Comparison of ENCODE assay signal across 29 cellular contexts in genomic region chr14:94850332-94851211, GRCh38.
DNase-seq lines count a peak whose midpoint lies in the region; ATAC-seq and TF ChIP-seq lines count a peak whose summit lies in the region.
"Had no signal": no experiment of that assay in that cellular context is flagged by ENCODE, and none has a peak within 500 bp of the region (broad histone marks: within the 10 kb centered on the region; RNA-seq: fewer than 3 reads in every experiment).

No MANE protein-coding gene starts in this region.

- WGBS in gastroesophageal sphincter (ENCODE audit: low coverage in 1 of 2), 2 donors: 25 to 56% methylated on average over 11 to 12 of the region's 16 CpGs
- 26% methylated on average over 16 of the region's 16 CpGs for WGBS in ovary, 3 donors

- H3K27ac ChIP-seq in gastroesophageal sphincter (no peak overlapping the region), ovary (no peak overlapping the region)
- H3K27ac ChIP-seq: 22Rv1, cardiac muscle cell, dorsolateral prefrontal cortex, thoracic aorta had no signal

- intact Hi-C loops in ovary (cut with DNase I): no loop called here

- H3K27me3 ChIP-seq in gastroesophageal sphincter (no peaks in the 10 kb centered on the region), ovary (no peaks in the 10 kb centered on the region)
- H3K27me3 ChIP-seq: cardiac muscle cell had no signal

- no peak for TF ChIP-seq EP300 in gastroesophageal sphincter (IDR thresholded peaks at IDR 0.05)
- TF ChIP-seq EP300 in ovary (IDR thresholded peaks at IDR 0.05): no peak

- H3K4me1 ChIP-seq in gastroesophageal sphincter (peaks cover 0 to 9% (median 0%) of the 10 kb centered on the region in 3 donors), ovary (ENCODE audit: insufficient read depth) (no peaks in the 10 kb centered on the region)

- no peaks in the 10 kb centered on the region for H3K36me3 Mint-ChIP-seq in immature natural killer cell
- H3K36me3 Mint-ChIP-seq: activated naive CD8-positive, alpha-beta T cell had no signal

- H3K27me3 Mint-ChIP-seq in immature natural killer cell (ENCODE audit: low read depth in 3 of 3): peaks cover 0 to 8% (median 2%) of the 10 kb centered on the region in 3 donors

- DNase-seq in NCI-H2029 (lab: John Stamatoyannopoulos, UW): peak; percentile 15
- no peak for DNase-seq in NCI-H2029 treated with DMSO at 0.1 percent for 48 hours (lab: John Stamatoyannopoulos, UW)
- peak; percentile 65 for DNase-seq in NCI-H1105 (lab: John Stamatoyannopoulos, UW)
- peak in 4 of 5 donors; percentile 22 to 73 (median 25) for DNase-seq in ovary
- no peak for DNase-seq in immature natural killer cell
- DNase-seq in NK-92 (lab: John Stamatoyannopoulos, UW; ENCODE audit: unreplicated experiment): no peak
- no peak for DNase-seq in NOMO-1 treated with DMSO at 0.1 percent for 48 hours (lab: John Stamatoyannopoulos, UW; ENCODE audit: unreplicated experiment)
- DNase-seq: activated CD4-positive, alpha-beta T cell treated with anti-CD3 and anti-CD28 coated beads for 4 hours; activated effector memory CD4-positive, alpha-beta T cell treated with Interleukin-2 at 50 U/mL for 16 hours; aorta; Calu3; DND-41; hypothalamus; KBM-7; NCI-H1694 treated with DMSO at 0.1 percent for 48 hours; NCI-H2227 treated with DMSO at 0.1 percent for 48 hours; NCI-H69; posterior cingulate gyrus; stimulated activated CD4-positive, alpha-beta T cell treated with anti-CD3 and anti-CD28 coated beads, Interleukin-15, amount 100 ng/mL, for 24 hours; stimulated activated naive CD4-positive, alpha-beta T cell treated with Interleukin-2 at 50 U/mL for 16 hours; T-helper 2 cell had no signal

- TF ChIP-seq CTCF in gastroesophageal sphincter (IDR thresholded peaks at IDR 0.05) (no peak), ovary (IDR thresholded peaks at IDR 0.05) (no peak)

- peak; percentile 39 for ATAC-seq in gastroesophageal sphincter
- ATAC-seq: HCT116 had no signal

- H3K9me3 Mint-ChIP-seq in immature natural killer cell: peaks cover 0 to 8% (median 0%) of the 10 kb centered on the region in 6 donors

- no peak overlapping the region for H3K27ac Mint-ChIP-seq in immature natural killer cell
- H3K27ac Mint-ChIP-seq: activated naive CD8-positive, alpha-beta T cell had no signal

- no peaks in the 10 kb centered on the region for H3K4me1 Mint-ChIP-seq in immature natural killer cell
- H3K4me1 Mint-ChIP-seq: neural crest cell had no signal

- H3K36me3 ChIP-seq in gastroesophageal sphincter: no peaks in the 10 kb centered on the region
- no peaks in the 10 kb centered on the region for H3K36me3 ChIP-seq in ovary
- H3K36me3 ChIP-seq: cardiac muscle cell, thoracic aorta had no signal

- TF ChIP-seq POLR2A in gastroesophageal sphincter (IDR thresholded peaks at IDR 0.05): no peak
- no peak for TF ChIP-seq POLR2A in ovary (IDR thresholded peaks at IDR 0.05)

- H3K4me3 ChIP-seq in gastroesophageal sphincter (no peak overlapping the region), ovary (no peak overlapping the region)
- H3K4me3 ChIP-seq: cardiac muscle cell, dorsolateral prefrontal cortex, thoracic aorta had no signal

- no peak overlapping the region for H3K4me3 Mint-ChIP-seq in immature natural killer cell
- H3K4me3 Mint-ChIP-seq: activated naive CD8-positive, alpha-beta T cell; neural crest cell had no signal

- H3K9me3 ChIP-seq in gastroesophageal sphincter: peaks cover 0 to 10% (median 0%) of the 10 kb centered on the region in 3 donors
- H3K9me3 ChIP-seq in ovary: no peaks in the 10 kb centered on the region

Comparison
In these comparisons a context has a peak if more than half of its experiments do, and no peak if none do; other contexts are left out.
1. DNase-seq: peak in NCI-H2029 (single experiment), NCI-H1105 (single experiment) and ovary (4 of 5); none in NCI-H2029 treated with DMSO at 0.1 percent for 48 hours (single experiment), immature natural killer cell (0 of 3), NK-92 (single experiment) and NOMO-1 treated with DMSO at 0.1 percent for 48 hours (single experiment).